8 cellular contexts compared by ENCODE assay signal in genomic region chr7:129225931-129226572, GRCh38. TPM values are rescaled to one million over a fixed set of nuclear protein-coding genes. Genes with fewer than 3 reads are reported as not detected.
A peak's percentile ranks its signal among the peaks of the same experiment; 100 is the strongest.
DNase-seq lines count a peak whose midpoint lies in the region; ATAC-seq lines count a peak whose summit lies in the region.

No MANE protein-coding gene starts in this region.

- H3K27ac ChIP-seq in substantia nigra (ENCODE audit: low read depth, low read length, poor library complexity, severe bottlenecking) = peak overlapping the region; percentile 99

- no peaks in the 10 kb centered on the region for H3K9me3 Mint-ChIP-seq in activated T-helper 1 cell treated with anti-CD3 and anti-CD28 coated beads, Interleukin-12 subunit alpha, Interleukin-12 subunit beta, Interleukin-2, Interleukin-4 antibody, amounts not matched to agents 30 ng/mL and 10 ng/mL and 1 ng/mL, durations not matched to agents 14 hours and 24 hours and 36 hours
- no peaks in the 10 kb centered on the region for H3K9me3 Mint-ChIP-seq in immature natural killer cell

- no peaks in the 10 kb centered on the region for H3K36me3 Mint-ChIP-seq in activated T-helper 1 cell treated with anti-CD3 and anti-CD28 coated beads, Interleukin-12 subunit alpha, Interleukin-12 subunit beta, Interleukin-2, Interleukin-4 antibody, amounts not matched to agents 30 ng/mL and 10 ng/mL and 1 ng/mL, durations not matched to agents 14 hours and 24 hours and 36 hours (ENCODE audit: low read depth)
- no peaks in the 10 kb centered on the region for H3K36me3 Mint-ChIP-seq in immature natural killer cell

- peak overlapping the region; percentile 90 for H3K4me3 Mint-ChIP-seq in activated T-helper 1 cell treated with anti-CD3 and anti-CD28 coated beads, Interleukin-12 subunit alpha, Interleukin-12 subunit beta, Interleukin-2, Interleukin-4 antibody, amounts not matched to agents 30 ng/mL and 10 ng/mL and 1 ng/mL, durations not matched to agents 14 hours and 24 hours and 36 hours
- peak overlapping the region; percentile 78 to 95 (median 91) for H3K4me3 Mint-ChIP-seq in immature natural killer cell

- no peak for ATAC-seq in GM21528 (IDR thresholded peaks at IDR 0.05; ENCODE audit: low FRiP score, unreplicated experiment)

- peak; percentile 13 for DNase-seq in stimulated activated CD4-positive, alpha-beta T cell treated with anti-CD3 and anti-CD28 coated beads, Interleukin-15, amount 100 ng/mL, for 24 hours
- no peak for DNase-seq in stimulated activated CD4-positive, alpha-beta T cell treated with anti-CD3 and anti-CD28 coated beads, Interleukin-2, amount 100 ng/mL, for 48 hours
- no peak for DNase-seq in activated T-helper 1 cell treated with anti-CD3 and anti-CD28 coated beads, Interleukin-12 subunit alpha, Interleukin-12 subunit beta, Interleukin-2, Interleukin-4 antibody, amounts not matched to agents 30 ng/mL and 10 ng/mL and 1 ng/mL, durations not matched to agents 14 hours and 24 hours and 36 hours (ENCODE audit: low spot score)
- DNase-seq in immature natural killer cell = no peak
- peak in 1 of 49 donors; percentile 26 for DNase-seq in substantia nigra (lab: John Stamatoyannopoulos, UW)
- no peak for DNase-seq in activated gamma-delta T cell (lab: John Stamatoyannopoulos, UW)
- DNase-seq in GM19238 (ENCODE audit: insufficient read length, low spot score) = no peak

- H3K27ac Mint-ChIP-seq in activated T-helper 1 cell treated with anti-CD3 and anti-CD28 coated beads, Interleukin-12 subunit alpha, Interleukin-12 subunit beta, Interleukin-2, Interleukin-4 antibody, amounts not matched to agents 30 ng/mL and 10 ng/mL and 1 ng/mL, durations not matched to agents 14 hours and 24 hours and 36 hours = peak overlapping the region; percentile 43
- peak overlapping the region; percentile 25 to 87 (median 48) for H3K27ac Mint-ChIP-seq in immature natural killer cell

- peaks cover 6% of the 10 kb centered on the region for H3K27me3 Mint-ChIP-seq in activated T-helper 1 cell treated with anti-CD3 and anti-CD28 coated beads, Interleukin-12 subunit alpha, Interleukin-12 subunit beta, Interleukin-2, Interleukin-4 antibody, amounts not matched to agents 30 ng/mL and 10 ng/mL and 1 ng/mL, durations not matched to agents 14 hours and 24 hours and 36 hours (ENCODE audit: insufficient read depth)
- peaks cover 5 to 8% (median 5%) of the 10 kb centered on the region in 3 donors for H3K27me3 Mint-ChIP-seq in immature natural killer cell (ENCODE audit: low read depth in 3 of 3)

- intact Hi-C loops in activated T-helper 1 cell treated with anti-CD3 and anti-CD28 coated beads, Interleukin-12 subunit alpha, Interleukin-12 subunit beta, Interleukin-2, Interleukin-4 antibody, amounts not matched to agents 30 ng/mL and 10 ng/mL and 1 ng/mL, durations not matched to agents 14 hours and 24 hours and 36 hours (cut with micrococcal nuclease) = loop anchor here (2.0 to 5.0 kb wide), 7 partner anchors 245 to 1443 kb away; partner anchors contain the start of genes ATP6V1F, CALU and COPG2

- peaks cover 31% of the 10 kb centered on the region for H3K4me1 Mint-ChIP-seq in activated T-helper 1 cell treated with anti-CD3 and anti-CD28 coated beads, Interleukin-12 subunit alpha, Interleukin-12 subunit beta, Interleukin-2, Interleukin-4 antibody, amounts not matched to agents 30 ng/mL and 10 ng/mL and 1 ng/mL, durations not matched to agents 14 hours and 24 hours and 36 hours (ENCODE audit: low read depth)
- peaks cover 23 to 32% of the 10 kb centered on the region in 2 donors for H3K4me1 Mint-ChIP-seq in immature natural killer cell

RNA-seq across cellular contexts. Expression of gene AHCYL2, which starts 1.2 kb away (rescaled TPM):
- total RNA-seq in activated T-helper 1 cell treated with anti-CD3 and anti-CD28 coated beads, Interleukin-12 subunit alpha, Interleukin-12 subunit beta, Interleukin-2, Interleukin-4 antibody, amounts not matched to agents 30 ng/mL and 10 ng/mL and 1 ng/mL, durations not matched to agents 14 hours and 24 hours and 36 hours = 14.1 and 15.5 TPM in 2 replicates
- polyA plus RNA-seq in immature natural killer cell = 1 to 10 TPM; 5.7 to 6.8 (median 6.8) TPM

RNA-seq across cellular contexts. Expression of gene SMO, which starts 37.6 kb away (rescaled TPM):
- 0.44 and 0.56 TPM in 2 replicates for total RNA-seq in activated T-helper 1 cell treated with anti-CD3 and anti-CD28 coated beads, Interleukin-12 subunit alpha, Interleukin-12 subunit beta, Interleukin-2, Interleukin-4 antibody, amounts not matched to agents 30 ng/mL and 10 ng/mL and 1 ng/mL, durations not matched to agents 14 hours and 24 hours and 36 hours
- polyA plus RNA-seq in immature natural killer cell = not detected
